21 cellular contexts compared by ENCODE assay signal in the genomic region with DNA sequence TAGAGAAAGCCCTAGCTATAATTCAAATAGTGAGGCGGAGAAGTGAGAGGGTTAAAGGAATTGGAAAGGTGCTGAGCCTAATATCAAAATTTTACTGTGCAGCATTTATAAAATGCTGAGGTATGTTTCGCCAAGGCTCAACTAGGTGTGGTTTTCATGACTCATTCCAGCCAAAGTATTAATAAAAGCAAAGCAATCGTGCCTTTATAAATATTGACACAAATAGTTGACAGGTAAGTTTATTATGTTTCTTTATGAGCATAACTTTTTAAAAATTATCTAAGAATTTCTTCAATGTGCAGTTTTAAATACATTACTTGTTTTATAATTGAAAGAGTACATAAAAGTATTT.
DNase-seq lines count a peak whose midpoint lies in the region; FAIRE-seq and TF ChIP-seq lines count a peak whose summit lies in the region.
"Had no signal": no experiment of that assay in that cellular context is flagged by ENCODE, and none has a peak within 500 bp of the region (broad histone marks: within the 10 kb centered on the region; RNA-seq: fewer than 3 reads in every experiment).

No MANE protein-coding gene starts in this region.

- no peak overlapping the region for H3K14ac ChIP-seq in H1 (ENCODE audit: insufficient read length)

- no peak overlapping the region for H4K8ac ChIP-seq in H1 (ENCODE audit: extremely low read depth, insufficient read depth, low read length)

- H2BK120ac ChIP-seq in H1 (replicated peaks; ENCODE audit: low read depth, low read length): no peak overlapping the region

- no peak overlapping the region for H3K4ac ChIP-seq in H1 (replicated peaks; ENCODE audit: insufficient read length, low read depth, low read length)

- H3K9ac ChIP-seq in HUES6 (ENCODE audit: low read length) (peak overlapping the region; percentile 57), H1 (replicated peaks in 1 of 4; ENCODE audit: extremely low read depth in 1 of 4, low read depth in 3 of 4, low read length in 3 of 4) (no peak overlapping the region), iPS-20b (ENCODE audit: low read depth, low read length) (peak overlapping the region; percentile 4; the same call in 1 of the 2 replicates)
- H3K9ac ChIP-seq: BLaER1 treated with 17β-estradiol and CSF1 and Interleukin-3, amounts not matched to agents 10 nM and 100 nM had no signal

- peak overlapping the region; percentile 73; the same call in 1 of the 2 replicates for H2BK20ac ChIP-seq in H1 (ENCODE audit: low read length)

- H3K79me1 ChIP-seq in H1 (ENCODE audit: low read depth, low read length): no peaks in the 10 kb centered on the region

- WGBS in H1 (ENCODE audit: extremely low coverage in 1 of 2, insufficient coverage in 1 of 2, insufficient read length in 1 of 2, insufficient replicate concordance in 2 of 2, low coverage in 1 of 2, low lambda C conversion rate in 2 of 2, missing lambda C conversion rate in 1 of 2), 2 experiments: 4% methylated on average over 3 of the region's 3 CpGs; no CpG with 5 or more reads in 1 of the 2 experiments

- POLR2A ChIA-PET in H1 (lab: Charles Lee; ENCODE audit: partially characterized antibody): interaction anchor here (0.9 to 2.7 kb wide), 5 partner anchors 11 to 53 kb away, joined by 3 to 9 read pairs (median 7); no protein-coding TSS in a partner anchor

- no peak overlapping the region for H2BK15ac ChIP-seq in H1 (ENCODE audit: low read length)

- H2AK5ac ChIP-seq in H1 (ENCODE audit: low read depth, low read length): no peak overlapping the region

- TF ChIP-seq POLR2A in H1 (IDR thresholded peaks at IDR 0.05; ENCODE audit: control extremely low read depth in 1 of 2, low read depth in 2 of 2, low read length in 2 of 2): no peak

- H3K9me3 ChIP-seq in HUES6 (ENCODE audit: control insufficient read depth, insufficient read depth, low read depth, low read length) (peaks cover 41% of the 10 kb centered on the region), H1 (ENCODE audit: insufficient read depth in 2 of 2, low read depth in 1 of 2, low read length in 1 of 2) (peaks cover 23 to 32% of the 10 kb centered on the region in 2 experiments), iPS-20b (ENCODE audit: insufficient read depth, low read depth, low read length) (peaks cover 25% of the 10 kb centered on the region), MG63 (no peaks in the 10 kb centered on the region)
- H3K9me3 ChIP-seq: SJCRH30 had no signal

- H3K4me3 ChIP-seq in HUES6 (ENCODE audit: low read depth, low read length) (peak overlapping the region; percentile 39), H1 (ENCODE audit: extremely low read depth in 1 of 4, insufficient read depth in 2 of 4, low read depth in 3 of 4, low read length in 4 of 4) (peak overlapping the region in 1 of 4 experiments; percentile 39; a peak in 2 of 8 replicates), iPS-20b (ENCODE audit: low read length) (peak overlapping the region; percentile 41), MG63 (no peak overlapping the region)
- H3K4me3 ChIP-seq: BLaER1 treated with 17β-estradiol and CSF1 and Interleukin-3, amounts not matched to agents 10 nM and 100 nM; SJCRH30 had no signal

- peaks cover 25% of the 10 kb centered on the region for H3K36me3 ChIP-seq in HUES6 (ENCODE audit: control insufficient read depth, insufficient read depth, low read length)
- peaks cover 0 to 18% (median 7%) of the 10 kb centered on the region in 4 experiments; a peak in 4 of 8 replicates for H3K36me3 ChIP-seq in H1 (ENCODE audit: control insufficient read depth in 2 of 4, insufficient read depth in 4 of 4, low read length in 3 of 4)
- H3K36me3 ChIP-seq in iPS-20b (ENCODE audit: insufficient read depth, low read depth, low read length): peaks cover 8% of the 10 kb centered on the region; the same call in 1 of the 2 replicates
- H3K36me3 ChIP-seq in MG63: no peaks in the 10 kb centered on the region
- H3K36me3 ChIP-seq: BLaER1 treated with 17β-estradiol and CSF1 and Interleukin-3, amounts not matched to agents 10 nM and 100 nM; SJCRH30 had no signal

- no peak for FAIRE-seq in H1 (lab: Jason Lieb, UNC)
- no peak for FAIRE-seq in urothelium cell line (lab: Jason Lieb, UNC)
- FAIRE-seq: D721Med, G401.6, H54 had no signal

- CTCF ChIA-PET in H1 (lab: Charles Lee; ENCODE audit: partially characterized antibody): interaction anchor here (0.6 to 2.9 kb wide), 9 partner anchors 22 to 353 kb away, joined by 3 to 14 read pairs (median 3); no protein-coding TSS in a partner anchor

- TF ChIP-seq RAD21 in H1 (IDR thresholded peaks at IDR 0.05 in 1 of 2, conservative IDR thresholded peaks at IDR 0.05 in 1 of 2; ENCODE audit: low read depth in 2 of 2, low read length in 2 of 2): no peak

- H3K27ac ChIP-seq in HUES6 (ENCODE audit: low read depth, low read length) (peak overlapping the region; percentile 96), H1 (ENCODE audit: low read depth, low read length) (no peak overlapping the region), iPS-20b (ENCODE audit: low read length) (no peak overlapping the region)
- H3K27ac ChIP-seq: BLaER1 treated with 17β-estradiol and CSF1 and Interleukin-3, amounts not matched to agents 10 nM and 100 nM; SJCRH30 had no signal

- H4K20me1 ChIP-seq in H1 (replicated peaks in 1 of 2; ENCODE audit: control insufficient read depth in 1 of 2, insufficient read depth in 2 of 2, low read length in 2 of 2): no peaks in the 10 kb centered on the region
- H4K20me1 ChIP-seq: BLaER1 treated with 17β-estradiol and CSF1 and Interleukin-3, amounts not matched to agents 10 nM and 100 nM had no signal

- TF ChIP-seq CTCF in H1 (IDR thresholded peaks at IDR 0.05; ENCODE audit: control extremely low read depth in 1 of 3, insufficient read depth in 1 of 3, low read depth in 1 of 3, low read length in 3 of 3): no peak

- H3K4me2 ChIP-seq in H1 (ENCODE audit: insufficient read depth in 1 of 2, low read depth in 2 of 2, low read length in 2 of 2): peak overlapping the region; percentile 60 to 90
- H3K4me2 ChIP-seq: BLaER1 treated with 17β-estradiol and CSF1 and Interleukin-3, amounts not matched to agents 10 nM and 100 nM had no signal

- no peak overlapping the region for H3K23ac ChIP-seq in H1 (ENCODE audit: insufficient read length)

- peak overlapping the region; percentile 41; the same call in 1 of the 2 replicates for H2BK5ac ChIP-seq in H1 (ENCODE audit: low read depth, low read length)

- no peak for DNase-seq in H1 (ENCODE audit: low read depth in 1 of 2, low spot score in 2 of 2)
- no peak for DNase-seq in GM03348 (ENCODE audit: low spot score)
- no peak for DNase-seq in COLO668 (lab: John Stamatoyannopoulos, UW; ENCODE audit: unreplicated experiment)
- no peak for DNase-seq in MG63
- DNase-seq in urothelium cell line (ENCODE audit: low spot score): no peak
- DNase-seq: CD8-positive, alpha-beta T cell; DND-41; HFFc6; IMR-90; MM.1S; NCI-H1092; NCI-H2081 treated with DMSO at 0.1 percent for 48 hours; NCI-H774; RPMI8226; SJCRH30 had no signal

- no peak overlapping the region for H4K91ac ChIP-seq in H1 (replicated peaks; ENCODE audit: insufficient read length, low read length)

- H3K4me1 ChIP-seq in HUES6 (ENCODE audit: control insufficient read depth, insufficient read depth, low read length) (peaks cover 23% of the 10 kb centered on the region), H1 (replicated peaks in 1 of 4; ENCODE audit: control insufficient read depth in 3 of 4, insufficient read depth in 4 of 4, low read length in 3 of 4) (peaks cover 5 to 15% (median 12%) of the 10 kb centered on the region in 4 experiments; a peak in 6 of 7 replicates), iPS-20b (ENCODE audit: insufficient read depth, low read length) (peaks cover 25% of the 10 kb centered on the region; the same call in 1 of the 2 replicates)
- H3K4me1 ChIP-seq: BLaER1 treated with 17β-estradiol and CSF1 and Interleukin-3, amounts not matched to agents 10 nM and 100 nM; SJCRH30 had no signal

- no peak overlapping the region for H3K18ac ChIP-seq in H1 (ENCODE audit: extremely low read depth, low read length)

- no peak for TF ChIP-seq EP300 in H1 (IDR thresholded peaks at IDR 0.05; ENCODE audit: borderline replicate concordance in 1 of 2, low read depth in 2 of 2, low read length in 2 of 2)

- peak overlapping the region; percentile 77 for H3K56ac ChIP-seq in H1 (replicated peaks; ENCODE audit: insufficient read length, low read depth, low read length)

- peaks cover 8 to 9% of the 10 kb centered on the region in 2 experiments; a peak in 2 of 4 replicates for H3K79me2 ChIP-seq in H1 (ENCODE audit: control insufficient read depth in 1 of 2, insufficient read depth in 2 of 2, low read length in 2 of 2)

- no peak overlapping the region for H2AFZ ChIP-seq in H1 (ENCODE audit: low read length)

- peak overlapping the region; percentile 32 for H4K5ac ChIP-seq in H1 (ENCODE audit: insufficient read length, low read depth, low read length)

- H2BK12ac ChIP-seq in H1 (ENCODE audit: low read depth, low read length): no peak overlapping the region

- H3K23me2 ChIP-seq in H1 (ENCODE audit: low read depth, low read length): peaks cover 3% of the 10 kb centered on the region

- no peaks in the 10 kb centered on the region for H3K27me3 ChIP-seq in HUES6 (ENCODE audit: control insufficient read depth, insufficient read depth, low read length)
- H3K27me3 ChIP-seq in H1 (replicated peaks in 1 of 4; ENCODE audit: control insufficient read depth in 3 of 4, extremely low read depth in 1 of 4, insufficient read depth in 3 of 4, low read length in 3 of 4): no peaks in the 10 kb centered on the region
- no peaks in the 10 kb centered on the region for H3K27me3 ChIP-seq in iPS-20b (ENCODE audit: insufficient read depth, low read length)
- H3K27me3 ChIP-seq in MG63: no peaks in the 10 kb centered on the region
- H3K27me3 ChIP-seq: BLaER1 treated with 17β-estradiol and CSF1 and Interleukin-3, amounts not matched to agents 10 nM and 100 nM; SJCRH30 had no signal

TF ChIP-seq in H1, 55 proteins besides CTCF, POLR2A, EP300 and RAD21:
- TF ChIP-seq MAFK (IDR thresholded peaks at IDR 0.05; ENCODE audit: low read depth, low read length) (0 out of 2 replicates have a peak, but pooled peaks have one; percentile 12), JUND (IDR thresholded peaks at IDR 0.05; ENCODE audit: low read length) (no peak)

Comparison
In these comparisons a context has a peak if more than half of its experiments do, and no peak if none do; other contexts are left out.
1. H3K9ac ChIP-seq: peak in HUES6 (single experiment) and iPS-20b (single experiment); none in H1 (0 of 4).